ENCODE assay signal across 26 cellular contexts in the genomic region with DNA sequence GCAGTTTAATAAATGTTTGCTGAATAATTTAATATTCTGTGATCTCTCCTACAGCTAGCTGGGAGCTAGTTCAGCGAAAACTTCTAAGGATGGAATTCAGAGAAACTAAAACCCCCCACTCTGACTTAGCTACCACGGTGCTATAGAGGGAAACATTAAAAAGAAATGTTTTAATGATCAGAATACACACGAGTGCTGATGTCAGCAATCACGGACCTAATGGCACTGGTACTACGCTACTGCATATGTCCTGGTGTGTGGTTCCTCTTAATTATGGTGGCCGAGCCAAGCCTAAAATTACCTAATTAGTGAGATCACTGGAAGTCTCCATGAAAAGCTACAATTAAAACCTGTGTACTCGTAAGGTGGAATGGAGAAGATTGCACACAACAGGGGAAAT. TPM values are rescaled to one million over a fixed set of nuclear protein-coding genes. Genes with fewer than 3 reads are reported as not detected.
DNase-seq lines count a peak whose midpoint lies in the region; ATAC-seq and TF ChIP-seq lines count a peak whose summit lies in the region.
"Had no signal": no experiment of that assay in that cellular context is flagged by ENCODE, and none has a peak within 500 bp of the region (broad histone marks: within the 10 kb centered on the region; RNA-seq: fewer than 3 reads in every experiment).

No MANE protein-coding gene starts in this region.

- H2AFZ ChIP-seq in DND-41 (ENCODE audit: low read depth, low read length) = 0 out of 2 replicates have a peak overlapping the region, but pooled peaks have one; percentile 67

- H3K27me3 ChIP-seq in DND-41 (ENCODE audit: insufficient read depth, low read length, poor library complexity) = no peaks in the 10 kb centered on the region
- H3K27me3 ChIP-seq in WERI-Rb-1 (ENCODE audit: insufficient read depth, low read depth, severe bottlenecking) = no peaks in the 10 kb centered on the region
- H3K27me3 ChIP-seq: BLaER1, Peyer's patch, stomach, thyroid gland had no signal

- H3K4me2 ChIP-seq in DND-41 (ENCODE audit: insufficient read depth, low read length) = no peak overlapping the region
- H3K4me2 ChIP-seq: BLaER1 had no signal

- H3K27ac ChIP-seq in DND-41 (ENCODE audit: low read length) (no peak overlapping the region), WERI-Rb-1 (peak overlapping the region; percentile 55)
- H3K27ac ChIP-seq: BLaER1, Peyer's patch, thyroid gland, VCaP had no signal

- no peaks in the 10 kb centered on the region for H3K36me3 Mint-ChIP-seq in activated naive CD8-positive, alpha-beta T cell
- H3K36me3 Mint-ChIP-seq in activated naive CD8-positive, alpha-beta T cell treated with anti-CD3 and anti-CD28 coated beads, Interleukin-2, amount 50 U/mL, for 24 hours (ENCODE audit: low read depth) = no peaks in the 10 kb centered on the region
- no peaks in the 10 kb centered on the region for H3K36me3 Mint-ChIP-seq in naive thymus-derived CD8-positive, alpha-beta T cell
- H3K36me3 Mint-ChIP-seq in type B pancreatic cell = peaks cover 20% of the 10 kb centered on the region

- H3K4me1 ChIP-seq in DND-41 (ENCODE audit: insufficient read depth, low read length) = peaks cover 7% of the 10 kb centered on the region
- H3K4me1 ChIP-seq: Peyer's patch had no signal

- H3K4me1 Mint-ChIP-seq in activated naive CD8-positive, alpha-beta T cell (ENCODE audit: low read depth) = peaks cover 27% of the 10 kb centered on the region
- H3K4me1 Mint-ChIP-seq in activated naive CD8-positive, alpha-beta T cell treated with anti-CD3 and anti-CD28 coated beads, Interleukin-2, amount 50 U/mL, for 24 hours = peaks cover 17% of the 10 kb centered on the region
- peaks cover 14 to 27% (median 19%) of the 10 kb centered on the region in 4 donors for H3K4me1 Mint-ChIP-seq in naive thymus-derived CD8-positive, alpha-beta T cell
- H3K4me1 Mint-ChIP-seq in type B pancreatic cell (ENCODE audit: unreplicated experiment) = peaks cover 12% of the 10 kb centered on the region

- no peak overlapping the region for H3K4me3 Mint-ChIP-seq in activated naive CD8-positive, alpha-beta T cell
- H3K4me3 Mint-ChIP-seq in activated naive CD8-positive, alpha-beta T cell treated with anti-CD3 and anti-CD28 coated beads, Interleukin-2, amount 50 U/mL, for 24 hours = no peak overlapping the region
- H3K4me3 Mint-ChIP-seq in naive thymus-derived CD8-positive, alpha-beta T cell = peak overlapping the region in 1 of 10 donors; percentile 58
- H3K4me3 Mint-ChIP-seq in type B pancreatic cell = no peak overlapping the region
- H3K4me3 Mint-ChIP-seq: dendritic cell treated with granulocyte-macrophage colony-stimulating factor and Interleukin-4, amounts not matched to agents 40 ng/mL and 50 ng/mL, for 4 days; H9; immature natural killer cell; neural crest cell had no signal

- POLR2A ChIA-PET in naive thymus-derived CD8-positive, alpha-beta T cell (lab: Charles Lee) = interaction anchor here (0.6 to 1.2 kb wide), 2 partner anchors 24 to 80 kb away, joined by 3 to 4 read pairs; a partner anchor contains a TSS

- H4K20me1 ChIP-seq in DND-41 (ENCODE audit: insufficient read depth, low read length) = no peaks in the 10 kb centered on the region
- H4K20me1 ChIP-seq: BLaER1 had no signal

- H3K79me2 ChIP-seq in DND-41 (ENCODE audit: insufficient read depth, low read length) = no peaks in the 10 kb centered on the region

- H3K27me3 Mint-ChIP-seq in activated naive CD8-positive, alpha-beta T cell = no peaks in the 10 kb centered on the region
- H3K27me3 Mint-ChIP-seq in activated naive CD8-positive, alpha-beta T cell treated with anti-CD3 and anti-CD28 coated beads, Interleukin-2, amount 50 U/mL, for 24 hours = no peaks in the 10 kb centered on the region
- no peaks in the 10 kb centered on the region for H3K27me3 Mint-ChIP-seq in naive thymus-derived CD8-positive, alpha-beta T cell
- H3K27me3 Mint-ChIP-seq in type B pancreatic cell = no peaks in the 10 kb centered on the region
- H3K27me3 Mint-ChIP-seq: dendritic cell treated with granulocyte-macrophage colony-stimulating factor and Interleukin-4, amounts not matched to agents 40 ng/mL and 50 ng/mL, for 4 days had no signal

- TF ChIP-seq CTCF in DND-41 (IDR thresholded peaks at IDR 0.05; ENCODE audit: borderline replicate concordance, extremely low read depth, low read length, poor library complexity, severe bottlenecking) (no peak), WERI-Rb-1 (IDR thresholded peaks at IDR 0.05; ENCODE audit: low read depth, low read length) (no peak), type B pancreatic cell (conservative IDR thresholded peaks at IDR 0.05) (no peak)

- H3K9me3 ChIP-seq in DND-41 (ENCODE audit: insufficient read depth, low read length, severe bottlenecking) (no peaks in the 10 kb centered on the region), WERI-Rb-1 (ENCODE audit: severe bottlenecking) (no peaks in the 10 kb centered on the region)
- H3K9me3 ChIP-seq: BLaER1, Peyer's patch, stomach, thyroid gland had no signal

- H3K27ac Mint-ChIP-seq in activated naive CD8-positive, alpha-beta T cell = peak overlapping the region; percentile 95
- H3K27ac Mint-ChIP-seq in activated naive CD8-positive, alpha-beta T cell treated with anti-CD3 and anti-CD28 coated beads, Interleukin-2, amount 50 U/mL, for 24 hours = no peak overlapping the region
- H3K27ac Mint-ChIP-seq in naive thymus-derived CD8-positive, alpha-beta T cell = peak overlapping the region in 8 of 10 donors; percentile 90 to 98 (median 94)
- H3K27ac Mint-ChIP-seq in type B pancreatic cell = no peak overlapping the region

- ATAC-seq in activated naive CD8-positive, alpha-beta T cell treated with anti-CD3 and anti-CD28 coated beads, Interleukin-2, amount 50 U/mL, for 24 hours = no peak
- no peak for ATAC-seq in DND-41 (ENCODE audit: insufficient read depth, low read depth)
- no peak for ATAC-seq in naive thymus-derived CD8-positive, alpha-beta T cell
- ATAC-seq in HG03175 (IDR thresholded peaks at IDR 0.05; ENCODE audit: unreplicated experiment) = no peak

- peaks cover 5% of the 10 kb centered on the region; the same call in 1 of the 2 replicates for H3K36me3 ChIP-seq in DND-41 (ENCODE audit: insufficient read depth, low read length)
- H3K36me3 ChIP-seq in WERI-Rb-1 = no peaks in the 10 kb centered on the region
- H3K36me3 ChIP-seq: BLaER1, Peyer's patch had no signal

- H3K4me3 ChIP-seq in DND-41 (ENCODE audit: low read depth in 1 of 2, low read length in 2 of 2) = no peak overlapping the region
- no peak overlapping the region for H3K4me3 ChIP-seq in WERI-Rb-1 (ENCODE audit: low read depth, low read length)
- H3K4me3 ChIP-seq: BLaER1, Peyer's patch, stomach, thyroid gland had no signal

- DNase-seq in activated naive CD8-positive, alpha-beta T cell treated with anti-CD3 and anti-CD28 coated beads, Interleukin-2, amount 50 U/mL, for 24 hours = no peak
- DNase-seq in DND-41 (no peak), WERI-Rb-1 (no peak), type B pancreatic cell (ENCODE audit: extremely low spot score, unreplicated experiment) (no peak)
- no peak for DNase-seq in naive thymus-derived CD8-positive, alpha-beta T cell
- DNase-seq: activated CD4-positive, alpha-beta T cell treated with anti-CD3 and anti-CD28 coated beads for 48 hours; COR-L47; DMS53; erythroblast; H9; immature natural killer cell; left cardiac atrium; NCI-H446; NCI-H82; Peyer's patch; SHP77 treated with DMSO at 0.1 percent for 48 hours; small intestine; stomach; T1000; thyroid gland had no signal

- H3K9ac ChIP-seq in DND-41 (ENCODE audit: low read depth, low read length) = no peak overlapping the region
- H3K9ac ChIP-seq: BLaER1 had no signal

- H3K9me3 Mint-ChIP-seq in activated naive CD8-positive, alpha-beta T cell (ENCODE audit: low read depth) = no peaks in the 10 kb centered on the region
- H3K9me3 Mint-ChIP-seq in activated naive CD8-positive, alpha-beta T cell treated with anti-CD3 and anti-CD28 coated beads, Interleukin-2, amount 50 U/mL, for 24 hours = no peaks in the 10 kb centered on the region
- H3K9me3 Mint-ChIP-seq in naive thymus-derived CD8-positive, alpha-beta T cell = no peaks in the 10 kb centered on the region
- H3K9me3 Mint-ChIP-seq in type B pancreatic cell = no peaks in the 10 kb centered on the region
- H3K9me3 Mint-ChIP-seq: dendritic cell treated with granulocyte-macrophage colony-stimulating factor and Interleukin-4, amounts not matched to agents 40 ng/mL and 50 ng/mL, for 4 days; H9; immature natural killer cell; neural crest cell had no signal

RNA-seq across cellular contexts. Expression of a gene that starts 23.9 kb away (rescaled TPM):
- 10 to 100 TPM; 40.8 to 47.1 TPM for total RNA-seq in naive thymus-derived CD8-positive, alpha-beta T cell
- 100 to 1,000 TPM; 118 to 122 (median 121) TPM for polyA plus RNA-seq in naive thymus-derived CD8-positive, alpha-beta T cell
- total RNA-seq in type B pancreatic cell (ENCODE audit: low replicate concordance) = 32.3 and 36.4 TPM in 2 replicates

RNA-seq across cellular contexts. Expression of a gene that starts 28.6 kb away (rescaled TPM):
- 1 to 10 TPM; 1.4 to 1.5 TPM for total RNA-seq in naive thymus-derived CD8-positive, alpha-beta T cell
- 1 to 10 TPM in 1 of 3 donors, under 1 TPM in 2; 0.24 to 1.7 (median 0.94) TPM for polyA plus RNA-seq in naive thymus-derived CD8-positive, alpha-beta T cell
- total RNA-seq in type B pancreatic cell (ENCODE audit: low replicate concordance) = 12.4 and 15.3 TPM in 2 replicates

RNA-seq across cellular contexts. Expression of a gene that starts 35.9 kb away (rescaled TPM):
- 10 to 100 TPM; 46.2 to 47.8 TPM for total RNA-seq in naive thymus-derived CD8-positive, alpha-beta T cell
- 10 to 100 TPM; 21.6 to 31.7 (median 23.6) TPM for polyA plus RNA-seq in naive thymus-derived CD8-positive, alpha-beta T cell
- total RNA-seq in type B pancreatic cell (ENCODE audit: low replicate concordance) = 58.5 and 59.5 TPM in 2 replicates

RNA-seq across cellular contexts. Expression of a gene that starts 42.5 kb away (rescaled TPM):
- 10 to 100 TPM; 38.6 to 41.4 TPM for total RNA-seq in naive thymus-derived CD8-positive, alpha-beta T cell
- polyA plus RNA-seq in naive thymus-derived CD8-positive, alpha-beta T cell = 10 to 100 TPM; 87.2 to 95.9 (median 87.7) TPM
- total RNA-seq in type B pancreatic cell (ENCODE audit: low replicate concordance) = 69.4 and 69.5 TPM in 2 replicates

Comparison
In these comparisons a context has a peak if more than half of its experiments do, and no peak if none do; other contexts are left out.
1. H3K27ac Mint-ChIP-seq: peak in activated naive CD8-positive, alpha-beta T cell (single experiment) and naive thymus-derived CD8-positive, alpha-beta T cell (8 of 10); none in activated naive CD8-positive, alpha-beta T cell treated with anti-CD3 and anti-CD28 coated beads, Interleukin-2, amount 50 U/mL, for 24 hours (single experiment) and type B pancreatic cell (single experiment).